In the genomic region with DNA sequence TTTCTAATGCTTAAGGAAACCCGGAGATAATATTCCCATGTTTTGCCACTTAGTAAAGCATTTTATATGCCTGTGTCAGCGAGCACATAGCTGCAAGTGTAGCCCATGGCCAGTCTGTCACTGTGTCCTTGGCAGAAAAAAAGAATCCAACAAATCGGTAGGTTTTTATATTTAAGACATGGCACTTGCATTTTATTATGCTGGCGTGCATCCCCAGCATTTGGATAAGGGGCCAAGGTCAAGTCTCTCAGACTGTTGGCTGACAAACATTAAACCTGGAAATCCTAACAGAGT, we compare ENCODE assay signal across 12 cellular contexts. TPM values are rescaled to one million over a fixed set of nuclear protein-coding genes. Genes with fewer than 3 reads are reported as not detected.
DNase-seq lines count a peak whose midpoint lies in the region; ATAC-seq and TF ChIP-seq lines count a peak whose summit lies in the region.
"Had no signal": no experiment of that assay in that cellular context is flagged by ENCODE, and none has a peak within 500 bp of the region (broad histone marks: within the 10 kb centered on the region; RNA-seq: fewer than 3 reads in every experiment).

No MANE protein-coding gene starts in this region.

- no peak for TF ChIP-seq CTCF in CD8-positive, alpha-beta T cell (IDR thresholded peaks at IDR 0.05)
- TF ChIP-seq CTCF in mesothelial cell of epicardium (IDR thresholded peaks at IDR 0.05; ENCODE audit: unreplicated experiment): no peak

- no peaks in the 10 kb centered on the region for H3K27me3 Mint-ChIP-seq in CD8-positive, alpha-beta T cell (ENCODE audit: low read depth)
- H3K27me3 Mint-ChIP-seq in activated T-helper 1 cell treated with anti-CD3 and anti-CD28 coated beads, Interleukin-12 subunit alpha, Interleukin-12 subunit beta, Interleukin-2, Interleukin-4 antibody, amounts not matched to agents 30 ng/mL and 10 ng/mL and 1 ng/mL, durations not matched to agents 14 hours and 24 hours and 36 hours (ENCODE audit: insufficient read depth): no peaks in the 10 kb centered on the region
- no peaks in the 10 kb centered on the region for H3K27me3 Mint-ChIP-seq in mesothelial cell of epicardium (ENCODE audit: low read depth)

- H3K9me3 ChIP-seq in CD8-positive, alpha-beta T cell (ENCODE audit: low read length): no peaks in the 10 kb centered on the region

- no peaks in the 10 kb centered on the region for H3K9me3 Mint-ChIP-seq in CD8-positive, alpha-beta T cell
- peaks cover 6% of the 10 kb centered on the region for H3K9me3 Mint-ChIP-seq in activated T-helper 1 cell treated with anti-CD3 and anti-CD28 coated beads, Interleukin-12 subunit alpha, Interleukin-12 subunit beta, Interleukin-2, Interleukin-4 antibody, amounts not matched to agents 30 ng/mL and 10 ng/mL and 1 ng/mL, durations not matched to agents 14 hours and 24 hours and 36 hours
- no peaks in the 10 kb centered on the region for H3K9me3 Mint-ChIP-seq in mesothelial cell of epicardium

- peaks cover 30% of the 10 kb centered on the region for H3K4me1 ChIP-seq in CD8-positive, alpha-beta T cell (ENCODE audit: insufficient read depth, low read length)

- DNase-seq in CD8-positive, alpha-beta T cell: no peak
- DNase-seq in H7: peak; percentile 8
- no peak for DNase-seq in activated T-helper 1 cell treated with anti-CD3 and anti-CD28 coated beads, Interleukin-12 subunit alpha, Interleukin-12 subunit beta, Interleukin-2, Interleukin-4 antibody, amounts not matched to agents 30 ng/mL and 10 ng/mL and 1 ng/mL, durations not matched to agents 14 hours and 24 hours and 36 hours (ENCODE audit: low spot score)
- DNase-seq in mesothelial cell of epicardium (ENCODE audit: low spot score in 2 of 2, unreplicated experiment in 2 of 2): no peak
- DNase-seq in HPDE6-E6E7 (ENCODE audit: extremely low spot score): no peak
- DNase-seq in NCI-H1436 treated with DMSO at 0.1 percent for 48 hours (lab: John Stamatoyannopoulos, UW): no peak
- DNase-seq: dermis blood vessel endothelial cell; hippocampal formation; MM.1S; stimulated activated CD4-positive, alpha-beta T cell treated with anti-CD3 and anti-CD28 coated beads, Interleukin-15, amount 100 ng/mL, for 24 hours; stimulated activated naive CD4-positive, alpha-beta T cell had no signal

- H3K4me3 ChIP-seq in CD8-positive, alpha-beta T cell (ENCODE audit: low read depth, low read length): no peak overlapping the region
- no peak overlapping the region; the same call in 1 of the 2 replicates for H3K4me3 ChIP-seq in H7 (ENCODE audit: insufficient read depth, low read depth, low read length)

- H3K4me1 Mint-ChIP-seq in CD8-positive, alpha-beta T cell (ENCODE audit: low read depth): peaks cover 38% of the 10 kb centered on the region
- H3K4me1 Mint-ChIP-seq in activated T-helper 1 cell treated with anti-CD3 and anti-CD28 coated beads, Interleukin-12 subunit alpha, Interleukin-12 subunit beta, Interleukin-2, Interleukin-4 antibody, amounts not matched to agents 30 ng/mL and 10 ng/mL and 1 ng/mL, durations not matched to agents 14 hours and 24 hours and 36 hours (ENCODE audit: low read depth): peaks cover 33% of the 10 kb centered on the region
- H3K4me1 Mint-ChIP-seq in mesothelial cell of epicardium: peaks cover 23% of the 10 kb centered on the region

- H3K36me3 ChIP-seq in CD8-positive, alpha-beta T cell (ENCODE audit: insufficient read depth, low read length): no peaks in the 10 kb centered on the region
- no peaks in the 10 kb centered on the region for H3K36me3 ChIP-seq in H7 (replicated peaks; ENCODE audit: control insufficient read depth, insufficient read depth, low read length)

- CTCF ChIA-PET in CD8-positive, alpha-beta T cell (lab: Charles Lee): no interaction called here

- H3K4me3 Mint-ChIP-seq in CD8-positive, alpha-beta T cell: peak overlapping the region; percentile 40
- peak overlapping the region; percentile 89 for H3K4me3 Mint-ChIP-seq in activated T-helper 1 cell treated with anti-CD3 and anti-CD28 coated beads, Interleukin-12 subunit alpha, Interleukin-12 subunit beta, Interleukin-2, Interleukin-4 antibody, amounts not matched to agents 30 ng/mL and 10 ng/mL and 1 ng/mL, durations not matched to agents 14 hours and 24 hours and 36 hours
- H3K4me3 Mint-ChIP-seq in mesothelial cell of epicardium: peak overlapping the region; percentile 81

- no peak overlapping the region for H3K27ac ChIP-seq in CD8-positive, alpha-beta T cell (ENCODE audit: low read depth, low read length)

- H3K36me3 Mint-ChIP-seq in CD8-positive, alpha-beta T cell: peaks cover 22% of the 10 kb centered on the region
- peaks cover 18% of the 10 kb centered on the region for H3K36me3 Mint-ChIP-seq in activated T-helper 1 cell treated with anti-CD3 and anti-CD28 coated beads, Interleukin-12 subunit alpha, Interleukin-12 subunit beta, Interleukin-2, Interleukin-4 antibody, amounts not matched to agents 30 ng/mL and 10 ng/mL and 1 ng/mL, durations not matched to agents 14 hours and 24 hours and 36 hours (ENCODE audit: low read depth)
- peaks cover 8% of the 10 kb centered on the region for H3K36me3 Mint-ChIP-seq in mesothelial cell of epicardium

- no peaks in the 10 kb centered on the region for H3K27me3 ChIP-seq in CD8-positive, alpha-beta T cell (ENCODE audit: insufficient read depth, low read length)
- peaks cover 11% of the 10 kb centered on the region for H3K27me3 ChIP-seq in H7 (ENCODE audit: control insufficient read depth, insufficient read depth, low read length)

- intact Hi-C loops in CD8-positive, alpha-beta T cell (cut with DNase I, micrococcal nuclease): loop anchor here (5.0 to 10.0 kb wide), 10 partner anchors 87 to 1449 kb away; a partner anchor contains a TSS
- intact Hi-C loops in activated T-helper 1 cell treated with anti-CD3 and anti-CD28 coated beads, Interleukin-12 subunit alpha, Interleukin-12 subunit beta, Interleukin-2, Interleukin-4 antibody, amounts not matched to agents 30 ng/mL and 10 ng/mL and 1 ng/mL, durations not matched to agents 14 hours and 24 hours and 36 hours (cut with micrococcal nuclease): loop anchor here (5.0 to 10.0 kb wide), 6 partner anchors 671 to 1452 kb away; a partner anchor contains a TSS

- POLR2A ChIA-PET in CD8-positive, alpha-beta T cell (lab: Charles Lee): interaction anchor here (0.6 to 1.1 kb wide), 2 partner anchors 19 to 28 kb away, joined by 3 to 4 read pairs; no protein-coding TSS in a partner anchor

- no peak overlapping the region for H3K27ac Mint-ChIP-seq in CD8-positive, alpha-beta T cell
- no peak overlapping the region for H3K27ac Mint-ChIP-seq in activated T-helper 1 cell treated with anti-CD3 and anti-CD28 coated beads, Interleukin-12 subunit alpha, Interleukin-12 subunit beta, Interleukin-2, Interleukin-4 antibody, amounts not matched to agents 30 ng/mL and 10 ng/mL and 1 ng/mL, durations not matched to agents 14 hours and 24 hours and 36 hours
- H3K27ac Mint-ChIP-seq in mesothelial cell of epicardium: no peak overlapping the region

- no peak for ATAC-seq in CD8-positive, alpha-beta T cell
- no peak for ATAC-seq in HG02623 (IDR thresholded peaks at IDR 0.05; ENCODE audit: unreplicated experiment)

RNA-seq across cellular contexts. Expression of a gene that starts 1.2 kb away (rescaled TPM):
- total RNA-seq in CD8-positive, alpha-beta T cell: 10 to 100 TPM; 31.8 to 32.9 TPM
- 5.8 and 7.9 TPM in 2 replicates for total RNA-seq in H7 (2014; rRNA removed; shearing (Covaris generic))
- 7.6 and 8.0 TPM in 2 replicates for total RNA-seq in activated T-helper 1 cell treated with anti-CD3 and anti-CD28 coated beads, Interleukin-12 subunit alpha, Interleukin-12 subunit beta, Interleukin-2, Interleukin-4 antibody, amounts not matched to agents 30 ng/mL and 10 ng/mL and 1 ng/mL, durations not matched to agents 14 hours and 24 hours and 36 hours
- 14.3 to 15.9 TPM (median 15.1 TPM) in 3 replicates for total RNA-seq in mesothelial cell of epicardium
